Comparison of ENCODE assay signal across 13 cellular contexts in the genomic region with DNA sequence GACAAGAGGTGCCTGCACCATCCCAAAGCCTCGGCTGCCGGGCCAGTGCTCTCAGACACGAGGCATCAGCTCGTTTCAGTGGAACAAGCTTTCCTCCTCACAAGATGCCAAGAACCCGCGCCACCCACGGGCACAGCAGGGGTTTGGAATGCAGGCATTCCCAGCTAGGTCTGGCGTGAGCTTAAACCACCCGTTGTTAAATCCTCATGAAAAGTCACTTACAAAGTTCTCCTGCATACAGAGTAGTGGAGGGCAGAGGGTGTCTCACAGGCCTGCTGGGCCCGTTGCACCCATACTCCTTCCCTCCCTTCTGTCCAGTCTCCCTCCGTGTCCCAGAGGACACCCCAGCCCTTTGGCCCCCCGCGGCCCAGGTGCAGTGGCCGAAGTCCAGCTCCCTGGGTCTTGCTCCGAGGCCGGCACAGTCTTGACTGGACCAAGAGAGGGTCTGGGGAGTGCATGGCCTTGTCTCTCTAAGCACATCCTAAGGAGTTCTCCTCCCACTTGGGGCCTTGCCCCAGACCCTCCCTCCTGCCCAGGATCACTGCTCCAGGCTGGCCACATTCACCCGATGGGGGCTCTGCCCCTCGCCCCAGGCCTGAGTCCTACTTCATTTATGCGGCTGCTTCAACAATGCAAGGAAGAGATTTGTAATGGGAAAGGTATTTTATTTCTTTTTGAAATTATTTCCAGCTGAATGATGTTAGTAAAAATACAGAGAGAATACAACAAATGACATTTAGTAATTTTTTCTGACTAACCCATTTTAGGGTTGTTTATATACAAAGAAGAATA. TPM values are rescaled to one million over a fixed set of nuclear protein-coding genes. Genes with fewer than 3 reads are reported as not detected.
DNase-seq lines count a peak whose midpoint lies in the region; ATAC-seq, FAIRE-seq and TF ChIP-seq lines count a peak whose summit lies in the region.
"Had no signal": no experiment of that assay in that cellular context is flagged by ENCODE, and none has a peak within 500 bp of the region (broad histone marks: within the 10 kb centered on the region; RNA-seq: fewer than 3 reads in every experiment).

No MANE protein-coding gene starts in this region.

- intact Hi-C loops in mammary epithelial cell (cut with micrococcal nuclease): loop anchor here (1.0 kb wide), 1 partner anchor 26 kb away; no protein-coding TSS in a partner anchor
- intact Hi-C loops in breast epithelium (cut with DNase I; ENCODE audit: low total_unique reads): no loop called here
- intact Hi-C loops in HepG2 (cut with micrococcal nuclease; ENCODE audit: unreplicated experiment): loop anchor here (5.0 kb wide), 1 partner anchor 48 kb away; no protein-coding TSS in a partner anchor

- H2AFZ ChIP-seq in mammary epithelial cell (ENCODE audit: low read depth, low read length) (peak overlapping the region; percentile 52), astrocyte (ENCODE audit: low read depth, low read length) (peak overlapping the region; percentile 44), HepG2 (ENCODE audit: low read length) (no peak overlapping the region)

- peaks cover 8% of the 10 kb centered on the region for H3K4me1 Mint-ChIP-seq in astrocyte (ENCODE audit: low read depth, unreplicated experiment)

- H3K4me3 Mint-ChIP-seq in astrocyte (ENCODE audit: unreplicated experiment): no peak overlapping the region

- TF ChIP-seq EP300 in HepG2 (IDR thresholded peaks at IDR 0.05; ENCODE audit: low read depth in 2 of 2, low read length in 2 of 2) (no peak), HepG2 (CRISPR knock-in tag; IDR thresholded peaks at IDR 0.05; ENCODE audit: borderline replicate concordance) (no peak)

- H3K27ac ChIP-seq in mammary epithelial cell (ENCODE audit: insufficient read depth, low read depth, low read length): no peak overlapping the region
- H3K27ac ChIP-seq in breast epithelium: no peak overlapping the region
- peak overlapping the region; percentile 62 for H3K27ac ChIP-seq in astrocyte (ENCODE audit: low read depth, low read length)
- H3K27ac ChIP-seq in HepG2 (ENCODE audit: extremely low read length, insufficient read depth, low read length): no peak overlapping the region
- H3K27ac ChIP-seq: A549, esophagus squamous epithelium had no signal

- peaks cover 21% of the 10 kb centered on the region for H3K27me3 Mint-ChIP-seq in astrocyte (ENCODE audit: low read depth, unreplicated experiment)

- H3K79me2 ChIP-seq in mammary epithelial cell (ENCODE audit: insufficient read depth, low read length) (no peaks in the 10 kb centered on the region), astrocyte (ENCODE audit: insufficient read depth, low read length) (no peaks in the 10 kb centered on the region), HepG2 (ENCODE audit: insufficient read depth, low read length) (no peaks in the 10 kb centered on the region)

- H3K9me3 Mint-ChIP-seq in astrocyte (ENCODE audit: unreplicated experiment): no peaks in the 10 kb centered on the region

- no TSS peak for BruUV-seq in mammary epithelial cell (replicated peaks; lab: Mats Ljungman, UMichigan)
- BruUV-seq in HepG2 (replicated peaks; lab: Mats Ljungman, UMichigan): no TSS peak

- peaks cover 2% of the 10 kb centered on the region for H3K4me1 ChIP-seq in mammary epithelial cell (ENCODE audit: insufficient read depth, low read length)
- H3K4me1 ChIP-seq in breast epithelium: no peaks in the 10 kb centered on the region
- peaks cover 17% of the 10 kb centered on the region for H3K4me1 ChIP-seq in astrocyte (ENCODE audit: insufficient read depth, low read length)
- H3K4me1 ChIP-seq in HepG2 (ENCODE audit: insufficient read depth, low read length): peaks cover 74% of the 10 kb centered on the region
- H3K4me1 ChIP-seq: A549 had no signal

- H3K27me3 ChIP-seq in mammary epithelial cell (ENCODE audit: insufficient read depth, low read length): peaks cover 7% of the 10 kb centered on the region
- peaks cover 0 to 23% of the 10 kb centered on the region in 2 donors for H3K27me3 ChIP-seq in breast epithelium
- no peaks in the 10 kb centered on the region for H3K27me3 ChIP-seq in astrocyte (ENCODE audit: insufficient read depth, low read length)
- peaks cover 10 to 53% of the 10 kb centered on the region in 2 experiments for H3K27me3 ChIP-seq in HepG2 (ENCODE audit: control insufficient read depth in 1 of 2, insufficient read depth in 2 of 2, low read length in 2 of 2)

- H4K20me1 ChIP-seq in mammary epithelial cell (ENCODE audit: insufficient read depth, low read length) (no peaks in the 10 kb centered on the region), astrocyte (ENCODE audit: insufficient read depth, low read length) (no peaks in the 10 kb centered on the region), HepG2 (ENCODE audit: insufficient read depth, low read length) (no peaks in the 10 kb centered on the region)

- in situ Hi-C loops in mammary epithelial cell (cut with MboI; ENCODE audit: low sequenced_read_pairs in 2 of 2): loop anchor here (10.0 kb wide), 2 partner anchors 124 to 454 kb away; no protein-coding TSS in a partner anchor
- in situ Hi-C loops in HepG2 (cut with HindIII; ENCODE audit: extremely low pct_ligation_motif_present, low pct_unique_long_range_greater_than_20kb): no loop called here

- 16% methylated on average over 18 of the region's 19 CpGs for WGBS in mammary epithelial cell (ENCODE audit: low coverage, missing lambda C conversion rate)
- 31% methylated on average over 15 of the region's 19 CpGs for WGBS in HepG2 (ENCODE audit: low lambda C conversion rate)

- H3K36me3 ChIP-seq in mammary epithelial cell (ENCODE audit: insufficient read depth, low read length) (no peaks in the 10 kb centered on the region), breast epithelium (no peaks in the 10 kb centered on the region), astrocyte (ENCODE audit: insufficient read depth, low read length) (no peaks in the 10 kb centered on the region), HepG2 (replicated peaks in 1 of 2; ENCODE audit: control insufficient read depth in 1 of 2, insufficient read depth in 2 of 2, low read length in 2 of 2) (no peaks in the 10 kb centered on the region)
- H3K36me3 ChIP-seq: esophagus squamous epithelium had no signal

- TF ChIP-seq CTCF in mammary epithelial cell (conservative IDR thresholded peaks at IDR 0.05 in 1 of 2, IDR thresholded peaks at IDR 0.05 in 1 of 2; ENCODE audit: extremely low read depth in 1 of 2, insufficient read depth in 1 of 2, low read depth in 1 of 2, low read length in 2 of 2) (no peak), breast epithelium (IDR thresholded peaks at IDR 0.05) (no peak), astrocyte (IDR thresholded peaks at IDR 0.05; ENCODE audit: insufficient read depth, low read depth, low read length) (no peak), HepG2 (CRISPR knock-in tag; IDR thresholded peaks at IDR 0.05) (no peak)

- CTCF ChIA-PET in mammary epithelial cell (lab: Charles Lee; ENCODE audit: low non-redundant PET) (no interaction called here), HepG2 (lab: Yijun Ruan, JAX; ENCODE audit: low intra/inter-chr PET ratio, low total read pairs) (no interaction called here)

- TF ChIP-seq POLR2A in breast epithelium (IDR thresholded peaks at IDR 0.05) (no peak), HepG2 (IDR thresholded peaks at IDR 0.05; ENCODE audit: insufficient read depth in 1 of 2, low read depth in 2 of 2, low read length in 2 of 2) (no peak)

- POLR2A ChIA-PET in HepG2 (lab: Yijun Ruan, JAX): interaction anchor here (0.6 kb wide), 1 partner anchor 52 kb away, joined by 4 read pairs; no protein-coding TSS in a partner anchor

- H3K9me3 ChIP-seq in mammary epithelial cell (replicated peaks; ENCODE audit: insufficient read depth, low read length) (no peaks in the 10 kb centered on the region), breast epithelium (no peaks in the 10 kb centered on the region), astrocyte (ENCODE audit: insufficient read depth, low read depth, low read length) (no peaks in the 10 kb centered on the region), HepG2 (ENCODE audit: low read length) (no peaks in the 10 kb centered on the region)
- H3K9me3 ChIP-seq: A549, esophagus squamous epithelium had no signal

- peak; percentile 3 for ATAC-seq in HepG2
- ATAC-seq in HG03045 (IDR thresholded peaks at IDR 0.05; ENCODE audit: unreplicated experiment): no peak
- ATAC-seq: A549 had no signal

- FAIRE-seq in astrocyte (lab: Jason Lieb, UNC): no peak
- FAIRE-seq in HepG2 (lab: Jason Lieb, UNC): no peak
- FAIRE-seq: A549, islet of Langerhans had no signal

- no peak overlapping the region for H3K4me2 ChIP-seq in mammary epithelial cell (ENCODE audit: insufficient read depth, low read depth, low read length)
- H3K4me2 ChIP-seq in astrocyte (ENCODE audit: low read length): peak overlapping the region; percentile 74
- H3K4me2 ChIP-seq in HepG2 (ENCODE audit: low read depth, low read length): peak overlapping the region; percentile 19; the same call in 1 of the 2 replicates
- H3K4me2 ChIP-seq: A549 had no signal

- TF ChIP-seq RAD21 in HepG2 (CRISPR knock-in tag; IDR thresholded peaks at IDR 0.05): no peak

- DNase-seq in mammary epithelial cell: no peak
- no peak for DNase-seq in breast epithelium (ENCODE audit: low spot score in 2 of 2)
- peak; percentile 59 for DNase-seq in astrocyte (ENCODE audit: low read depth)
- no peak for DNase-seq in HepG2 (ENCODE audit: low spot score)
- peak; percentile 54 for DNase-seq in smooth muscle cell of the brain vasculature (ENCODE audit: low read depth, low spot score)
- DNase-seq in NCI-H1092 treated with DMSO at 0.1 percent for 48 hours (lab: John Stamatoyannopoulos, UW): no peak
- DNase-seq in activated CD4-positive, alpha-beta T cell treated with anti-CD3 and anti-CD28 coated beads for 48 hours: no peak
- DNase-seq: DND-41, esophagus squamous epithelium, NCI-H1417 had no signal

- no peak overlapping the region for H3K27ac Mint-ChIP-seq in astrocyte (ENCODE audit: unreplicated experiment)

- dilution Hi-C loops in mammary epithelial cell (cut with HindIII; ENCODE audit: low sequenced_read_pairs): no loop called here

- H3K4me3 ChIP-seq in mammary epithelial cell (replicated peaks in 1 of 3; ENCODE audit: insufficient read depth in 1 of 3, low read depth in 2 of 3, low read length in 3 of 3): no peak overlapping the region
- no peak overlapping the region for H3K4me3 ChIP-seq in breast epithelium
- no peak overlapping the region for H3K4me3 ChIP-seq in astrocyte (ENCODE audit: insufficient read depth, low read depth, low read length)
- H3K4me3 ChIP-seq in HepG2 (replicated peaks in 1 of 3; ENCODE audit: insufficient read depth in 1 of 3, low read depth in 2 of 3, low read length in 3 of 3): peak overlapping the region in 1 of 3 experiments; percentile 32; a peak in 1 of 6 replicates
- H3K4me3 ChIP-seq: A549, esophagus squamous epithelium had no signal

- no peaks in the 10 kb centered on the region for H3K36me3 Mint-ChIP-seq in astrocyte (ENCODE audit: low read depth, unreplicated experiment)

- H3K9ac ChIP-seq in mammary epithelial cell (ENCODE audit: insufficient read depth, low read length): no peak overlapping the region
- H3K9ac ChIP-seq in astrocyte (ENCODE audit: low read length): peak overlapping the region; percentile 56
- H3K9ac ChIP-seq in HepG2 (ENCODE audit: insufficient read depth, low read depth, low read length): no peak overlapping the region

RNA-seq across cellular contexts. Expression of a gene that starts 35.2 kb away (rescaled TPM):
- total RNA-seq in mammary epithelial cell: 1 to 10 TPM; 1.5 to 3.8 TPM
- polyA plus RNA-seq in mammary epithelial cell: 3.1 TPM
- not detected for polyA minus RNA-seq in mammary epithelial cell
- total RNA-seq in breast epithelium: 10 to 100 TPM in 2 of 3 donors, 1 to 10 TPM in 1; 5.8 to 19.0 (median 14.0) TPM
- 0.36 and 0.61 TPM in 2 replicates for total RNA-seq in astrocyte
- 30.3 and 30.8 TPM in 2 replicates for total RNA-seq in HepG2 (2016; rRNA removed; fragmentation: Illumina TruSeq; extraction: Trizol)
- total RNA-seq in HepG2 (2016; cell fraction: cytosol; rRNA removed; fragmentation: Illumina TruSeq; extraction: Trizol; ENCODE audit: low read depth): 17.7 and 18.0 TPM in 2 replicates
- total RNA-seq in HepG2 (2016; cell fraction: insoluble cytoplasmic fraction; rRNA removed; fragmentation: Illumina TruSeq; extraction: Trizol): 26.5 and 33.7 TPM in 2 replicates
- total RNA-seq in HepG2 (2016; cell fraction: membrane; rRNA removed; fragmentation: Illumina TruSeq; extraction: Trizol): 27.8 and 29.0 TPM in 2 replicates
- total RNA-seq in HepG2 (2016; cell fraction: nucleus; rRNA removed; fragmentation: Illumina TruSeq; extraction: Trizol): 23.1 and 27.9 TPM in 2 replicates
- 40.5 and 40.6 TPM in 2 replicates for polyA plus RNA-seq in HepG2 (2011; rRNA removed)
- polyA plus RNA-seq in HepG2 (2011; cell fraction: cytosol; rRNA removed): 37.5 and 37.6 TPM in 2 replicates
- polyA plus RNA-seq in HepG2 (2011; cell fraction: nucleus; rRNA removed): 59.1 and 60.0 TPM in 2 replicates
- 34.3 and 37.7 TPM in 2 replicates for polyA plus RNA-seq in HepG2 (2012)
- 20.4 and 24.5 TPM in 2 replicates for polyA plus RNA-seq in HepG2 (2016; cell fraction: cytosol; fragmentation: Illumina TruSeq; extraction: Trizol; ENCODE audit: low read depth)
- polyA plus RNA-seq in HepG2 (2016; cell fraction: insoluble cytoplasmic fraction; fragmentation: Illumina TruSeq; extraction: Trizol; ENCODE audit: low read depth): 35.9 and 37.1 TPM in 2 replicates
- polyA plus RNA-seq in HepG2 (2016; cell fraction: membrane; fragmentation: Illumina TruSeq; extraction: Trizol; ENCODE audit: low read depth): 24.9 and 27.8 TPM in 2 replicates
- 54.4 and 56.0 TPM in 2 replicates for polyA plus RNA-seq in HepG2 (2016; cell fraction: nucleus; fragmentation: Illumina TruSeq; extraction: Trizol; ENCODE audit: insufficient read depth, low read depth)
- 6.8 and 20.0 TPM in 2 replicates for polyA minus RNA-seq in HepG2 (2011; rRNA and poly(A)+ RNA removed; ENCODE audit: low replicate concordance)
- polyA minus RNA-seq in HepG2 (2011; cell fraction: cytosol; rRNA and poly(A)+ RNA removed): 21.8 and 23.7 TPM in 2 replicates
- 23.2 and 26.8 TPM in 2 replicates for polyA minus RNA-seq in HepG2 (2011; cell fraction: nucleus; rRNA and poly(A)+ RNA removed)

RNA-seq across cellular contexts. Expression of a gene that starts 54.1 kb away (rescaled TPM):
- total RNA-seq in mammary epithelial cell (1 to 10 TPM; 1.2 TPM), breast epithelium (1 to 10 TPM; 1.8 to 2.7 (median 2.0) TPM), astrocyte (2.5 and 3.1 TPM in 2 replicates), HepG2 (2016; rRNA removed; fragmentation: Illumina TruSeq; extraction: Trizol) (0.34 and 0.40 TPM in 2 replicates)
- polyA plus RNA-seq in mammary epithelial cell (1.1 TPM), HepG2 (2011; rRNA removed) (0.34 and 0.65 TPM in 2 replicates)
- polyA minus RNA-seq in mammary epithelial cell: 1.2 TPM
- 0.18 and 0.30 TPM in 2 replicates for total RNA-seq in HepG2 (2016; cell fraction: cytosol; rRNA removed; fragmentation: Illumina TruSeq; extraction: Trizol; ENCODE audit: low read depth)
- 0.37 and 0.50 TPM in 2 replicates for total RNA-seq in HepG2 (2016; cell fraction: insoluble cytoplasmic fraction; rRNA removed; fragmentation: Illumina TruSeq; extraction: Trizol)
- total RNA-seq in HepG2 (2016; cell fraction: membrane; rRNA removed; fragmentation: Illumina TruSeq; extraction: Trizol): 0.62 TPM in 2 replicates
- 0.44 and 0.68 TPM in 2 replicates for total RNA-seq in HepG2 (2016; cell fraction: nucleus; rRNA removed; fragmentation: Illumina TruSeq; extraction: Trizol)
- polyA plus RNA-seq in HepG2 (2011; cell fraction: cytosol; rRNA removed): 0.48 and 0.72 TPM in 2 replicates
- 0.47 and 0.61 TPM in 2 replicates for polyA plus RNA-seq in HepG2 (2011; cell fraction: nucleus; rRNA removed)
- polyA plus RNA-seq in HepG2 (2012): 0.56 and 0.63 TPM in 2 replicates
- polyA plus RNA-seq in HepG2 (2016; cell fraction: cytosol; fragmentation: Illumina TruSeq; extraction: Trizol; ENCODE audit: low read depth): 0.46 and 0.52 TPM in 2 replicates
- polyA plus RNA-seq in HepG2 (2016; cell fraction: insoluble cytoplasmic fraction; fragmentation: Illumina TruSeq; extraction: Trizol; ENCODE audit: low read depth): 0.41 and 0.65 TPM in 2 replicates
- 0.74 and 1.2 TPM in 2 replicates for polyA plus RNA-seq in HepG2 (2016; cell fraction: membrane; fragmentation: Illumina TruSeq; extraction: Trizol; ENCODE audit: low read depth)
- 1.1 and 1.6 TPM in 2 replicates for polyA plus RNA-seq in HepG2 (2016; cell fraction: nucleus; fragmentation: Illumina TruSeq; extraction: Trizol; ENCODE audit: insufficient read depth, low read depth)
- 0.66 and 3.3 TPM in 2 replicates for polyA minus RNA-seq in HepG2 (2011; rRNA and poly(A)+ RNA removed; ENCODE audit: low replicate concordance)
- polyA minus RNA-seq in HepG2 (2011; cell fraction: cytosol; rRNA and poly(A)+ RNA removed): 0.30 TPM in 1 of 2 replicates, not detected in the other
- polyA minus RNA-seq in HepG2 (2011; cell fraction: nucleus; rRNA and poly(A)+ RNA removed): 0.64 and 0.87 TPM in 2 replicates

Comparison
In these comparisons a context has a peak if more than half of its experiments do, and no peak if none do; other contexts are left out.
1. DNase-seq: peak in astrocyte (single experiment) and smooth muscle cell of the brain vasculature (single experiment); none in mammary epithelial cell (single experiment), breast epithelium (0 of 2), HepG2 (single experiment), NCI-H1092 treated with DMSO at 0.1 percent for 48 hours (single experiment) and activated CD4-positive, alpha-beta T cell treated with anti-CD3 and anti-CD28 coated beads for 48 hours (single experiment).